ENCODE assay signal across 29 cellular contexts in the genomic region with DNA sequence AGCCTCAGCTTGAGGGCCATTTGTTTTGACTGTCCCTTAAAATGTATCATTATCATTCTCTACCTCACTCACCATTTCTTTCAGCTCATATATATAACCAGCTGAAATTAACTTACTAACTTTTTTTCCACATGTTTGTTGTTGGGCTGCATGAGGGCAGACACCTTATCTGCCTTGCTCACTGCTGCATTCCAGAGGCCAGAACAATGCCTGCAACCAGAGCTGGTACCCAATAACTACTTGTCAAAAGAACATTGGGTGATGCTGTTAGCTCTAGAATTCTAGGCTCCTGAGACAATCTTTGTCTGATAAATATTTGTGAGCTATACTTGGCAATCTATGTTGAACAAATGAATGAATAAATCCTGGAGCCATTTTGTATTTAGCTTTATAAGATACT.
DNase-seq lines count a peak whose midpoint lies in the region; ATAC-seq and TF ChIP-seq lines count a peak whose summit lies in the region.
"Had no signal": no experiment of that assay in that cellular context is flagged by ENCODE, and none has a peak within 500 bp of the region (broad histone marks: within the 10 kb centered on the region; RNA-seq: fewer than 3 reads in every experiment).

No MANE protein-coding gene starts in this region.

- no peaks in the 10 kb centered on the region for H3K9me3 ChIP-seq in SK-N-SH
- no peaks in the 10 kb centered on the region for H3K9me3 ChIP-seq in suprapubic skin
- H3K9me3 ChIP-seq: BLaER1 treated with 17β-estradiol and CSF1 and Interleukin-3, amounts not matched to agents 10 nM and 100 nM; colonic mucosa; ovary; SJSA1; thoracic aorta had no signal

- no peaks in the 10 kb centered on the region for H3F3A ChIP-seq in SK-N-SH (replicated peaks; ENCODE audit: insufficient read depth)

- H3K27ac ChIP-seq in SK-N-SH (ENCODE audit: low read depth in 2 of 2, low read length in 1 of 2): no peak overlapping the region
- H3K27ac ChIP-seq in suprapubic skin: no peak overlapping the region
- H3K27ac ChIP-seq: 22Rv1; BLaER1 treated with 17β-estradiol and CSF1 and Interleukin-3, amounts not matched to agents 10 nM and 100 nM; colonic mucosa; ovary; SJSA1; skin epidermis; thoracic aorta had no signal

- ATAC-seq in SK-N-SH treated with all-trans-retinoic acid at 6 μM for 48 hours: no peak
- no peak for ATAC-seq in GM19463 (IDR thresholded peaks at IDR 0.05; ENCODE audit: unreplicated experiment)
- ATAC-seq: stimulated activated naive CD8-positive, alpha-beta T cell treated with anti-CD3 and anti-CD28 coated beads, Interleukin-15, Interleukin-2, amounts not matched to agents 100 U/mL and 50 U/mL, for 24 hours; T-cell had no signal

- no peak overlapping the region for H3K4me2 ChIP-seq in SK-N-SH
- H3K4me2 ChIP-seq: BLaER1 treated with 17β-estradiol and CSF1 and Interleukin-3, amounts not matched to agents 10 nM and 100 nM had no signal

- DNase-seq in SK-N-SH (no peak), NB4 (ENCODE audit: low read depth) (no peak), choroid plexus epithelial cell (ENCODE audit: low read depth) (peak; percentile 0), iPS-NIHi7 (ENCODE audit: extremely low spot score) (peak; percentile 40), suprapubic skin (ENCODE audit: low spot score in 2 of 2) (no peak)
- no peak for DNase-seq in NK-92 treated with Interleukin-12 subunit alpha and Interleukin-12 subunit beta, amount 100 ng/mL, for 24 hours (lab: John Stamatoyannopoulos, UW)
- DNase-seq: activated CD4-positive, alpha-beta T cell treated with anti-CD3 and anti-CD28 coated beads, Interleukin-2, amount 10 ng/mL, durations not matched to agents 7 days and 5 days; activated effector memory CD4-positive, alpha-beta T cell treated with anti-CD3 and anti-CD28 coated beads, Interleukin-2, amount 50 U/mL, for 16 hours; activated T-cell treated with anti-CD3 and anti-CD28 coated beads, Interleukin-2, amount 50 U/mL, for 24 hours; colonic mucosa; effector memory CD4-positive, alpha-beta T cell; foreskin fibroblast; head of caudate nucleus; kidney glomerular epithelial cell; MG63; NCI-H2029 treated with DMSO at 0.1 percent for 48 hours; NCI-H526 treated with DMSO at 0.1 percent for 48 hours; ovary; RPMI8226; stimulated activated naive CD8-positive, alpha-beta T cell treated with anti-CD3 and anti-CD28 coated beads, Interleukin-15, Interleukin-2, amounts not matched to agents 100 U/mL and 50 U/mL, for 24 hours; T-cell had no signal

- no peak for TF ChIP-seq RAD21 in SK-N-SH (IDR thresholded peaks at IDR 0.05; ENCODE audit: low read length)

- TF ChIP-seq CTCF in SK-N-SH (IDR thresholded peaks at IDR 0.05): peak; percentile 19; the same call in 1 of the 2 replicates
- TF ChIP-seq CTCF in NB4 (IDR thresholded peaks at IDR 0.05; ENCODE audit: low read depth, low read length): peak; percentile 5
- no peak for TF ChIP-seq CTCF in choroid plexus epithelial cell (conservative IDR thresholded peaks at IDR 0.05; ENCODE audit: low read depth, low read length)
- TF ChIP-seq CTCF in suprapubic skin (IDR thresholded peaks at IDR 0.05): no peak

- H3K9ac ChIP-seq in SK-N-SH: no peak overlapping the region
- H3K9ac ChIP-seq: BLaER1 treated with 17β-estradiol and CSF1 and Interleukin-3, amounts not matched to agents 10 nM and 100 nM had no signal

- no peak for TF ChIP-seq EP300 in SK-N-SH (IDR thresholded peaks at IDR 0.05; ENCODE audit: borderline replicate concordance in 1 of 2, low read depth in 1 of 2, low read length in 1 of 2)
- TF ChIP-seq EP300 in suprapubic skin (IDR thresholded peaks at IDR 0.05): no peak

- CTCF ChIA-PET in SK-N-SH (lab: Yijun Ruan, JAX): interaction anchor here (0.8 to 3.0 kb wide), 2 partner anchors 12 to 144 kb away, joined by 3 to 11 read pairs; no protein-coding TSS in a partner anchor

- H3K9me2 ChIP-seq in SK-N-SH: no peaks in the 10 kb centered on the region

- TF ChIP-seq POLR2A in NB4 (IDR thresholded peaks at IDR 0.05; ENCODE audit: extremely low read depth, insufficient read length) (no peak), suprapubic skin (IDR thresholded peaks at IDR 0.05) (no peak)

- H3K4me1 ChIP-seq in SK-N-SH (ENCODE audit: control insufficient read depth in 1 of 2, insufficient read depth in 2 of 2, low read depth in 1 of 2, low read length in 1 of 2): no peaks in the 10 kb centered on the region
- H3K4me1 ChIP-seq in suprapubic skin: no peaks in the 10 kb centered on the region
- H3K4me1 ChIP-seq: BLaER1 treated with 17β-estradiol and CSF1 and Interleukin-3, amounts not matched to agents 10 nM and 100 nM; colonic mucosa; SJSA1 had no signal

- H2AFZ ChIP-seq in SK-N-SH (ENCODE audit: low read depth): no peak overlapping the region

- H4K20me1 ChIP-seq in SK-N-SH (ENCODE audit: insufficient read depth): no peaks in the 10 kb centered on the region
- H4K20me1 ChIP-seq: BLaER1 treated with 17β-estradiol and CSF1 and Interleukin-3, amounts not matched to agents 10 nM and 100 nM had no signal

- POLR2A ChIA-PET in SK-N-SH (lab: Yijun Ruan, JAX): no interaction called here

- no peaks in the 10 kb centered on the region for H3K79me2 ChIP-seq in SK-N-SH (ENCODE audit: insufficient read depth)

- H3K4me3 ChIP-seq in SK-N-SH (ENCODE audit: low read depth in 2 of 2, low read length in 1 of 2) (no peak overlapping the region), NB4 (ENCODE audit: low read depth, low read length) (no peak overlapping the region), choroid plexus epithelial cell (ENCODE audit: low read depth, low read length) (no peak overlapping the region), suprapubic skin (no peak overlapping the region)
- H3K4me3 ChIP-seq: BLaER1 treated with 17β-estradiol and CSF1 and Interleukin-3, amounts not matched to agents 10 nM and 100 nM; colonic mucosa; lung; MG63; ovary; SJSA1; skin epidermis; thoracic aorta had no signal

- no peaks in the 10 kb centered on the region for H3K36me3 ChIP-seq in SK-N-SH (replicated peaks in 1 of 2; ENCODE audit: control insufficient read depth in 1 of 2, insufficient read depth in 2 of 2, low read length in 1 of 2)
- no peaks in the 10 kb centered on the region for H3K36me3 ChIP-seq in suprapubic skin
- H3K36me3 ChIP-seq: BLaER1 treated with 17β-estradiol and CSF1 and Interleukin-3, amounts not matched to agents 10 nM and 100 nM; colonic mucosa; MG63; ovary; SJSA1; thoracic aorta had no signal

- H3K27me3 ChIP-seq in SK-N-SH (ENCODE audit: insufficient read depth) (no peaks in the 10 kb centered on the region), suprapubic skin (no peaks in the 10 kb centered on the region)
- H3K27me3 ChIP-seq: BLaER1 treated with 17β-estradiol and CSF1 and Interleukin-3, amounts not matched to agents 10 nM and 100 nM; colonic mucosa; MG63; ovary had no signal

TF ChIP-seq in SK-N-SH, 30 proteins besides CTCF, POLR2A, EP300 and RAD21 (continues in another document):
- TF ChIP-seq NFIC (IDR thresholded peaks at IDR 0.05; ENCODE audit: borderline replicate concordance) (no peak), SMC3 (IDR thresholded peaks at IDR 0.05; ENCODE audit: low read depth, low read length) (no peak), GABPA (IDR thresholded peaks at IDR 0.05; ENCODE audit: low read depth) (no peak), ELF1 (IDR thresholded peaks at IDR 0.05) (no peak), TEAD4 (IDR thresholded peaks at IDR 0.05; ENCODE audit: borderline replicate concordance, insufficient read depth) (no peak)

TF ChIP-seq in SK-N-SH treated with all-trans-retinoic acid at 6 μM for 48 hours, 23 proteins besides CTCF, POLR2A, EP300 and RAD21:
- TF ChIP-seq GLIS3 (CRISPR knock-in tag; IDR thresholded peaks at IDR 0.05) (no peak), CSDC2 (CRISPR knock-in tag; IDR thresholded peaks at IDR 0.05) (no peak)

Comparison
In these comparisons a context has a peak if more than half of its experiments do, and no peak if none do; other contexts are left out.
1. DNase-seq: peak in choroid plexus epithelial cell (single experiment) and iPS-NIHi7 (single experiment); none in SK-N-SH (single experiment), NB4 (single experiment), NK-92 treated with Interleukin-12 subunit alpha and Interleukin-12 subunit beta, amount 100 ng/mL, for 24 hours (single experiment) and suprapubic skin (0 of 2).
2. CTCF ChIP-seq: peak in SK-N-SH (single experiment) and NB4 (single experiment); none in choroid plexus epithelial cell (single experiment) and suprapubic skin (0 of 2).